In genomic region chr5:176183321-176184074, GRCh38 we compare ENCODE assay signal across 14 cellular contexts. TPM values are rescaled to one million over a fixed set of nuclear protein-coding genes. Genes with fewer than 3 reads are reported as not detected.
DNase-seq lines count a peak whose midpoint lies in the region; FAIRE-seq and TF ChIP-seq lines count a peak whose summit lies in the region.
"Had no signal": no experiment of that assay in that cellular context is flagged by ENCODE, and none has a peak within 500 bp of the region (broad histone marks: within the 10 kb centered on the region; RNA-seq: fewer than 3 reads in every experiment).

No MANE protein-coding gene starts in this region.

- peaks cover 59% of the 10 kb centered on the region for H3K4me1 Mint-ChIP-seq in nephron progenitor cell

- FAIRE-seq in D721Med (lab: Jason Lieb, UNC), result no peak
- FAIRE-seq: GM12892, RCC 7860 had no signal

- peaks cover 5% of the 10 kb centered on the region for H3K27me3 Mint-ChIP-seq in nephron progenitor cell (ENCODE audit: low read depth, poor library complexity)

- intact Hi-C loops in posterior vena cava (cut with DNase I), result no loop called here

- DNase-seq in G401 (ENCODE audit: low spot score), result peak; percentile 17
- peak; percentile 54 for DNase-seq in NCI-H1694 treated with DMSO at 0.1 percent for 48 hours (lab: John Stamatoyannopoulos, UW)
- peak; percentile 70 to 82 for DNase-seq in NCI-H526 (lab: John Stamatoyannopoulos, UW)
- peak; percentile 27 for DNase-seq in nephron progenitor cell
- no peak for DNase-seq in activated CD4-positive, CD25-positive, alpha-beta regulatory T cell treated with anti-CD3 and anti-CD28 coated beads, Interleukin-2, amount 50 U/mL, for 72 hours
- no peak for DNase-seq in D721Med (ENCODE audit: insufficient read length, low spot score)
- no peak for DNase-seq in posterior vena cava (ENCODE audit: low spot score)
- DNase-seq in T-helper 9 cell, result no peak
- DNase-seq: activated CD4-positive, alpha-beta T cell treated with anti-CD3 and anti-CD28 coated beads, Interleukin-2, amount 50 U/mL, for 1 hour; colonic mucosa; erythroblast had no signal

- TF ChIP-seq CTCF in nephron progenitor cell (IDR thresholded peaks at IDR 0.05) (no peak), D721Med (IDR thresholded peaks at IDR 0.05; ENCODE audit: insufficient read depth, missing control alignments) (no peak)

- in situ Hi-C loops in G401 (cut with HindIII; ENCODE audit: low sequenced_read_pairs), result no loop called here

- H3K9me3 Mint-ChIP-seq in nephron progenitor cell, result peaks cover 6% of the 10 kb centered on the region
- H3K9me3 Mint-ChIP-seq: T-helper 1 cell treated with Interleukin-12 subunit alpha and Interleukin-12 subunit beta and Interleukin-4 antibody, amounts not matched to agents 30 μg/mL and 1 μg/mL, for 36 hours had no signal

- H3K36me3 Mint-ChIP-seq in nephron progenitor cell (ENCODE audit: low read depth), result peaks cover 2% of the 10 kb centered on the region

- H3K4me3 Mint-ChIP-seq in nephron progenitor cell, result no peak overlapping the region
- H3K4me3 Mint-ChIP-seq: T-helper 1 cell treated with Interleukin-12 subunit alpha and Interleukin-12 subunit beta and Interleukin-4 antibody, amounts not matched to agents 30 μg/mL and 1 μg/mL, for 36 hours had no signal

- H3K27ac Mint-ChIP-seq in nephron progenitor cell, result peak overlapping the region; percentile 68
- H3K27ac Mint-ChIP-seq: T-helper 1 cell treated with Interleukin-12 subunit alpha and Interleukin-12 subunit beta and Interleukin-4 antibody, amounts not matched to agents 30 μg/mL and 1 μg/mL, for 36 hours had no signal

RNA-seq across cellular contexts. Expression of gene SIMC1, which starts 54.7 kb away (rescaled TPM):
- total RNA-seq in G401 (2014; rRNA removed; shearing (Covaris generic)), result 8.4 and 11.8 TPM in 2 replicates
- 10 to 100 TPM in 1 of 2 donors, 1 to 10 TPM in 1; 8.3 to 10.9 TPM for total RNA-seq in posterior vena cava

Comparison
In these comparisons a context has a peak if more than half of its experiments do, and no peak if none do; other contexts are left out.
1. DNase-seq: peak in G401 (single experiment), NCI-H1694 treated with DMSO at 0.1 percent for 48 hours (single experiment), NCI-H526 (2 of 2) and nephron progenitor cell (single experiment); none in activated CD4-positive, CD25-positive, alpha-beta regulatory T cell treated with anti-CD3 and anti-CD28 coated beads, Interleukin-2, amount 50 U/mL, for 72 hours (single experiment), D721Med (single experiment), posterior vena cava (single experiment) and T-helper 9 cell (single experiment).